Comparison of ENCODE assay signal across 17 cellular contexts in the genomic region with DNA sequence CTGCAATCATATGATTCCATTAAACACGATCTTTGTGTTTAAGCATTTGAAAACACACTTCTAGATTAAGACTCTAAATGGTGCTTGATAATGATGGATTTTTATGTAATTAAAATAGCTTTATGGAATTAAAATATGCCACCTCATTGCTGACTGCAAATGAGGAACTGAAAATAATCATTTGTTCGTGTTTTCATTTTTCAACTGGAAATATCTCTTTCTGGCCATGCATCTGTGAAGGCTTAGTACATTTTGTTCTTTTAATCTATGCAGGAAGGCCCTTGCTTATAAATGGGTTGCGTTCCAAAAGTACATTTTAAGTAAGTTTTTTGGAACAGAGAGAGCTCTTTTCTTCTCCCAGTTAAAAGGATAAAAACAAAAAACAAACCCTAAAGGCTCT.
DNase-seq lines count a peak whose midpoint lies in the region; ATAC-seq lines count a peak whose summit lies in the region.
"Had no signal": no experiment of that assay in that cellular context is flagged by ENCODE, and none has a peak within 500 bp of the region (broad histone marks: within the 10 kb centered on the region; RNA-seq: fewer than 3 reads in every experiment).

No MANE protein-coding gene starts in this region.

- no peaks in the 10 kb centered on the region for H3K27me3 ChIP-seq in right cardiac atrium (ENCODE audit: control insufficient read depth, insufficient read depth)
- H3K27me3 ChIP-seq: neural progenitor cell had no signal

- WGBS in right cardiac atrium, result 48% methylated on average over 3 of the region's 3 CpGs

- peak; percentile 54 for DNase-seq in NAMALWA (ENCODE audit: low spot score)
- DNase-seq in right cardiac atrium, result no peak
- no peak for DNase-seq in NCI-H345 (lab: John Stamatoyannopoulos, UW)
- no peak for DNase-seq in left ventricle myocardium superior
- DNase-seq: activated CD4-positive, alpha-beta T cell treated with anti-CD3 and anti-CD28 coated beads, Interleukin-2, amount 50 U/mL, for 48 hours; cortex of kidney; foreskin melanocyte; NCI-H1417; stimulated activated naive CD4-positive, alpha-beta T cell; T-helper 1 cell had no signal

- ATAC-seq in GM18520 (IDR thresholded peaks at IDR 0.05; ENCODE audit: unreplicated experiment), result peak; percentile 38
- ATAC-seq in GM21526 (IDR thresholded peaks at IDR 0.05; ENCODE audit: low FRiP score, unreplicated experiment), result peak; percentile 86
- ATAC-seq in HG03060 (IDR thresholded peaks at IDR 0.05; ENCODE audit: low read depth, unreplicated experiment), result peak; percentile 70
- no peak for ATAC-seq in right cardiac atrium
- ATAC-seq in GM19328 (IDR thresholded peaks at IDR 0.05; ENCODE audit: unreplicated experiment), result no peak
- no peak for ATAC-seq in left ventricle myocardium superior
- ATAC-seq: activated naive CD4-positive, alpha-beta T cell treated with anti-CD3 and anti-CD28 coated beads, Interleukin-2, amount 50 U/mL, for 72 hours had no signal

- H3K27ac ChIP-seq in right cardiac atrium (ENCODE audit: low read length), result no peak overlapping the region
- H3K27ac ChIP-seq: C4-2B, neural progenitor cell had no signal

- H3K9me3 ChIP-seq in right cardiac atrium (ENCODE audit: control insufficient read depth, low read length), result no peaks in the 10 kb centered on the region

- H3K4me1 ChIP-seq in right cardiac atrium (ENCODE audit: control insufficient read depth, insufficient read depth, low read length), result no peaks in the 10 kb centered on the region
- H3K4me1 ChIP-seq: neural progenitor cell had no signal

- H3K4me3 ChIP-seq in right cardiac atrium (ENCODE audit: low read length), result no peak overlapping the region
- H3K4me3 ChIP-seq: neural progenitor cell had no signal

- intact Hi-C loops in right cardiac atrium (cut with DNase I) (no loop called here), left ventricle myocardium superior (cut with micrococcal nuclease) (no loop called here)

Comparison
In these comparisons a context has a peak if more than half of its experiments do, and no peak if none do; other contexts are left out.
1. ATAC-seq: peak in GM18520 (single experiment), GM21526 (single experiment) and HG03060 (single experiment); none in right cardiac atrium (0 of 2), GM19328 (single experiment) and left ventricle myocardium superior (single experiment).